In genomic region chr11:57309106-57310059, GRCh38 we compare ENCODE assay signal across 16 cellular contexts. TPM values are rescaled to one million over a fixed set of nuclear protein-coding genes. Genes with fewer than 3 reads are reported as not detected.
DNase-seq lines count a peak whose midpoint lies in the region; ATAC-seq and TF ChIP-seq lines count a peak whose summit lies in the region.
"Had no signal": no experiment of that assay in that cellular context is flagged by ENCODE, and none has a peak within 500 bp of the region (broad histone marks: within the 10 kb centered on the region; RNA-seq: fewer than 3 reads in every experiment).

No MANE protein-coding gene starts in this region.

- DNase-seq in RWPE2 (ENCODE audit: low spot score) (no peak), endodermal cell (no peak), nephron progenitor cell (no peak), tibial nerve (ENCODE audit: low spot score in 2 of 2) (no peak), COLO829 (ENCODE audit: low spot score) (no peak), NCI-H1417 (lab: John Stamatoyannopoulos, UW) (no peak)
- DNase-seq in activated CD4-positive, alpha-beta memory T cell treated with anti-CD3 and anti-CD28 coated beads for 36 hours: no peak
- DNase-seq in stimulated activated CD4-positive, alpha-beta T cell treated with anti-CD3 and anti-CD28 coated beads, Interleukin-12 subunit alpha, Interleukin-12 subunit beta, amount 100 ng/mL, for 4 hours: no peak
- DNase-seq: activated CD8-positive, alpha-beta memory T cell treated with anti-CD3 and anti-CD28 coated beads, Interleukin-2, amount 50 U/mL, for 4 hours; activated naive CD8-positive, alpha-beta T cell treated with anti-CD3 and anti-CD28 coated beads, Interleukin-2, amount 50 U/mL, for 24 hours; CD8-positive, alpha-beta memory T cell; NCI-H1436; NCI-H774; SJCRH30 had no signal

- H3K9me3 Mint-ChIP-seq in endodermal cell (no peaks in the 10 kb centered on the region), nephron progenitor cell (no peaks in the 10 kb centered on the region)
- no peaks in the 10 kb centered on the region for H3K9me3 Mint-ChIP-seq in activated CD4-positive, alpha-beta memory T cell treated with anti-CD3 and anti-CD28 coated beads for 36 hours
- H3K9me3 Mint-ChIP-seq: activated naive CD8-positive, alpha-beta T cell treated with anti-CD3 and anti-CD28 coated beads, Interleukin-2, amount 50 U/mL, for 24 hours; CD8-positive, alpha-beta memory T cell had no signal

- peaks cover 39% of the 10 kb centered on the region for H3K36me3 Mint-ChIP-seq in endodermal cell (ENCODE audit: low read depth)
- H3K36me3 Mint-ChIP-seq in nephron progenitor cell (ENCODE audit: low read depth): peaks cover 47% of the 10 kb centered on the region
- peaks cover 20% of the 10 kb centered on the region for H3K36me3 Mint-ChIP-seq in activated CD4-positive, alpha-beta memory T cell treated with anti-CD3 and anti-CD28 coated beads for 36 hours

- POLR2A ChIA-PET in activated CD4-positive, alpha-beta memory T cell treated with anti-CD3 and anti-CD28 coated beads for 36 hours (lab: Charles Lee): no interaction called here

- H3K9me3 ChIP-seq in RWPE2 (ENCODE audit: severe bottlenecking): no peaks in the 10 kb centered on the region
- no peaks in the 10 kb centered on the region for H3K9me3 ChIP-seq in endodermal cell (ENCODE audit: control insufficient read depth, low read length)
- H3K9me3 ChIP-seq in tibial nerve: no peaks in the 10 kb centered on the region
- H3K9me3 ChIP-seq: SJCRH30 had no signal

- ATAC-seq in RWPE2 (ENCODE audit: low read depth): no peak
- ATAC-seq: activated naive CD8-positive, alpha-beta T cell treated with anti-CD3 and anti-CD28 coated beads, Interleukin-2, amount 50 U/mL, for 24 hours had no signal

- H3K27me3 ChIP-seq in RWPE2 (ENCODE audit: insufficient read depth, poor library complexity, severe bottlenecking) (no peaks in the 10 kb centered on the region), endodermal cell (ENCODE audit: control insufficient read depth, insufficient read depth, low read length, poor library complexity, severe bottlenecking) (no peaks in the 10 kb centered on the region), tibial nerve (no peaks in the 10 kb centered on the region)
- H3K27me3 ChIP-seq: SJCRH30 had no signal

- H3K27ac Mint-ChIP-seq in endodermal cell (peak overlapping the region; percentile 46), nephron progenitor cell (peak overlapping the region; percentile 79)
- H3K27ac Mint-ChIP-seq in activated CD4-positive, alpha-beta memory T cell treated with anti-CD3 and anti-CD28 coated beads for 36 hours: no peak overlapping the region
- H3K27ac Mint-ChIP-seq: activated naive CD8-positive, alpha-beta T cell treated with anti-CD3 and anti-CD28 coated beads, Interleukin-2, amount 50 U/mL, for 24 hours had no signal

- no peak for TF ChIP-seq EP300 in tibial nerve (IDR thresholded peaks at IDR 0.05)

- no peak for TF ChIP-seq CTCF in RWPE2 (IDR thresholded peaks at IDR 0.05; ENCODE audit: poor library complexity, severe bottlenecking)
- TF ChIP-seq CTCF in endodermal cell (conservative IDR thresholded peaks at IDR 0.05): no peak
- no peak for TF ChIP-seq CTCF in nephron progenitor cell (IDR thresholded peaks at IDR 0.05)
- no peak for TF ChIP-seq CTCF in tibial nerve (IDR thresholded peaks at IDR 0.05)

- CTCF ChIA-PET in activated CD4-positive, alpha-beta memory T cell treated with anti-CD3 and anti-CD28 coated beads for 36 hours (lab: Charles Lee): no interaction called here

- H3K36me3 ChIP-seq in RWPE2 (ENCODE audit: low read depth) (peaks cover 73% of the 10 kb centered on the region), endodermal cell (ENCODE audit: control insufficient read depth, insufficient read depth, low read length) (peaks cover 46% of the 10 kb centered on the region), tibial nerve (peaks cover 0 to 51% (median 0%) of the 10 kb centered on the region in 3 donors)

- H3K4me3 Mint-ChIP-seq in endodermal cell (no peak overlapping the region), nephron progenitor cell (no peak overlapping the region)
- H3K4me3 Mint-ChIP-seq in activated CD4-positive, alpha-beta memory T cell treated with anti-CD3 and anti-CD28 coated beads for 36 hours: no peak overlapping the region
- H3K4me3 Mint-ChIP-seq: activated naive CD8-positive, alpha-beta T cell treated with anti-CD3 and anti-CD28 coated beads, Interleukin-2, amount 50 U/mL, for 24 hours; CD8-positive, alpha-beta memory T cell had no signal

- H3K9ac ChIP-seq in endodermal cell (ENCODE audit: extremely low read depth, low read length, poor library complexity, severe bottlenecking): no peak overlapping the region

- H3K4me1 Mint-ChIP-seq in endodermal cell: peaks cover 26% of the 10 kb centered on the region
- peaks cover 79% of the 10 kb centered on the region for H3K4me1 Mint-ChIP-seq in nephron progenitor cell
- H3K4me1 Mint-ChIP-seq in activated CD4-positive, alpha-beta memory T cell treated with anti-CD3 and anti-CD28 coated beads for 36 hours (ENCODE audit: low read depth): peaks cover 11% of the 10 kb centered on the region

- no peak overlapping the region for H3K4me3 ChIP-seq in RWPE2 (ENCODE audit: severe bottlenecking)
- no peak overlapping the region for H3K4me3 ChIP-seq in endodermal cell (ENCODE audit: low read length)
- no peak overlapping the region for H3K4me3 ChIP-seq in tibial nerve
- H3K4me3 ChIP-seq: lung, SJCRH30 had no signal

- no peak for TF ChIP-seq POLR2A in tibial nerve (IDR thresholded peaks at IDR 0.05)

- H3K27ac ChIP-seq in RWPE2 (ENCODE audit: poor library complexity, severe bottlenecking) (peak overlapping the region; percentile 87), endodermal cell (ENCODE audit: low read depth, low read length) (no peak overlapping the region), tibial nerve (peak overlapping the region in 3 of 4 donors; percentile 79 to 96 (median 92))
- H3K27ac ChIP-seq: SJCRH30 had no signal

- intact Hi-C loops in activated CD4-positive, alpha-beta memory T cell treated with anti-CD3 and anti-CD28 coated beads for 36 hours (cut with micrococcal nuclease): no loop called here

- H3K27me3 Mint-ChIP-seq in endodermal cell (ENCODE audit: insufficient read depth) (no peaks in the 10 kb centered on the region), nephron progenitor cell (ENCODE audit: low read depth, poor library complexity) (no peaks in the 10 kb centered on the region)
- H3K27me3 Mint-ChIP-seq in activated CD4-positive, alpha-beta memory T cell treated with anti-CD3 and anti-CD28 coated beads for 36 hours: no peaks in the 10 kb centered on the region
- H3K27me3 Mint-ChIP-seq: activated naive CD8-positive, alpha-beta T cell treated with anti-CD3 and anti-CD28 coated beads, Interleukin-2, amount 50 U/mL, for 24 hours; CD8-positive, alpha-beta memory T cell had no signal

- WGBS in endodermal cell (ENCODE audit: insufficient coverage in 1 of 2, insufficient read length in 1 of 2), 2 experiments: 94 to 97% methylated on average over 17 to 24 of the region's 24 CpGs
- WGBS in tibial nerve, 2 donors: 82 to 92% methylated on average over 21 to 22 of the region's 24 CpGs

- peaks cover 57% of the 10 kb centered on the region for H3K4me1 ChIP-seq in RWPE2 (ENCODE audit: insufficient read depth, poor library complexity, severe bottlenecking)
- H3K4me1 ChIP-seq in endodermal cell (ENCODE audit: control insufficient read depth, insufficient read depth, low read length): no peaks in the 10 kb centered on the region
- H3K4me1 ChIP-seq in tibial nerve: peaks cover 0 to 99% (median 69%) of the 10 kb centered on the region in 4 donors

RNA-seq across cellular contexts. Expression of gene TNKS1BP1, which starts 15.4 kb away (rescaled TPM):
- 10 to 100 TPM; 60.4 to 73.8 TPM for total RNA-seq in endodermal cell
- 107 TPM for polyA plus RNA-seq in endodermal cell (2013, experiment 1 of 2)
- polyA plus RNA-seq in endodermal cell (2013, experiment 2 of 2): 101 TPM
- 100 to 1,000 TPM; 147 to 238 (median 204) TPM for total RNA-seq in tibial nerve
- total RNA-seq in activated CD4-positive, alpha-beta memory T cell treated with anti-CD3 and anti-CD28 coated beads for 36 hours: 10 to 100 TPM; 14.0 to 15.1 TPM

RNA-seq across cellular contexts. Expression of gene SSRP1, which starts 26.3 kb away (rescaled TPM):
- total RNA-seq in endodermal cell (100 to 1,000 TPM; 145 to 182 TPM), tibial nerve (10 to 100 TPM; 51.0 to 67.5 (median 56.5) TPM)
- 235 TPM for polyA plus RNA-seq in endodermal cell (2013, experiment 1 of 2)
- 227 TPM for polyA plus RNA-seq in endodermal cell (2013, experiment 2 of 2)
- total RNA-seq in activated CD4-positive, alpha-beta memory T cell treated with anti-CD3 and anti-CD28 coated beads for 36 hours: 100 to 1,000 TPM; 256 to 262 TPM

RNA-seq across cellular contexts. Expression of gene P2RX3, which starts 28.8 kb away (rescaled TPM):
- total RNA-seq in endodermal cell (not detected), tibial nerve (under 1 TPM in 1 of 4 donors, not detected in 3; 0.22 TPM)
- 45.8 TPM for polyA plus RNA-seq in endodermal cell (2013, experiment 1 of 2)
- 37.0 TPM for polyA plus RNA-seq in endodermal cell (2013, experiment 2 of 2)
- total RNA-seq in activated CD4-positive, alpha-beta memory T cell treated with anti-CD3 and anti-CD28 coated beads for 36 hours: not detected
- total RNA-seq: CD8-positive, alpha-beta memory T cell; posterior vena cava; SJCRH30 had no signal
- polyA plus RNA-seq: CD8-positive, alpha-beta memory T cell; lung had no signal
